ENCODE assay signal across 20 cellular contexts in the genomic region with DNA sequence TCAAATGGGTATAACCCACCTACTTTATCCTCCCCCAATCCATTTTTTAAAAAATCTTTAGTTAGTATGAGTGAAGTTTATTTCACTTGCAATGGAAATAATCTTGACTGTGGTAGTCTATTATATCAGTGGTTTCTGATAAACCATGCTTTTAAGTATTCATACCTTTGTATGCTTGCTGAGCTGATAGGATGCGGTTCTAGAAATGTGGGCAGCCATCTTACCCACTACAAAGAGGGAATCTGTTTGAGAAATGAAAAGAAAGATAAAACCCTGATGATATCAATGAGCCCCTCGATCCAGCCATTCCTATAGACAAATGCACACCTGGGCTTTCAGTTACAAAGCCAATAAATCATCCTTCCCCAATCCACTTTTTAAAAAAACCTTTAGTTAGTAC. TPM values are rescaled to one million over a fixed set of nuclear protein-coding genes. Genes with fewer than 3 reads are reported as not detected.
"Had no signal": no experiment of that assay in that cellular context is flagged by ENCODE, and none has a peak within 500 bp of the region (broad histone marks: within the 10 kb centered on the region; RNA-seq: fewer than 3 reads in every experiment).

No MANE protein-coding gene starts in this region.

- H3K27me3 ChIP-seq: brain microvascular endothelial cell had no signal

- H3K9me3 ChIP-seq: MG63 had no signal

- H3K9me3 Mint-ChIP-seq: activated naive CD4-positive, alpha-beta T cell treated with anti-CD3 and anti-CD28 coated beads for 36 hours; activated T-cell treated with anti-CD3 and anti-CD28 coated beads, Interleukin-2, amount 50 U/mL, for 24 hours had no signal

- DNase-seq: activated CD4-positive, CD25-positive, alpha-beta regulatory T cell; activated CD8-positive, alpha-beta memory T cell treated with anti-CD3 and anti-CD28 coated beads, Interleukin-2, amount 10 ng/mL, durations not matched to agents 7 days and 5 days; activated gamma-delta T cell; activated naive CD4-positive, alpha-beta T cell treated with anti-CD3 and anti-CD28 coated beads for 36 hours; activated T-cell treated with anti-CD3 and anti-CD28 coated beads, Interleukin-2, amount 50 U/mL, for 24 hours; brain microvascular endothelial cell; MG63; MV-4-11; NCI-H1105; NCI-H146; NCI-H187 treated with DMSO at 0.1 percent for 48 hours; NCI-H2081 treated with DMSO at 0.1 percent for 48 hours; NCI-H446; SIG-M5 had no signal

- H3K36me3 Mint-ChIP-seq: activated CD8-positive, alpha-beta memory T cell treated with anti-CD3 and anti-CD28 coated beads, Interleukin-2, amount 10 ng/mL, durations not matched to agents 7 days and 5 days had no signal

- H3K36me3 ChIP-seq: brain microvascular endothelial cell, cardiac muscle cell, MG63 had no signal

- H3K27ac Mint-ChIP-seq: activated CD8-positive, alpha-beta memory T cell treated with anti-CD3 and anti-CD28 coated beads, Interleukin-2, amount 10 ng/mL, durations not matched to agents 7 days and 5 days; activated naive CD4-positive, alpha-beta T cell treated with anti-CD3 and anti-CD28 coated beads for 36 hours; activated T-cell treated with anti-CD3 and anti-CD28 coated beads, Interleukin-2, amount 50 U/mL, for 24 hours had no signal

- H3K4me3 ChIP-seq: cardiac muscle cell, coronary artery, MG63 had no signal

- ATAC-seq: activated CD8-positive, alpha-beta memory T cell treated with anti-CD3 and anti-CD28 coated beads, Interleukin-2, amount 10 ng/mL, durations not matched to agents 7 days and 5 days had no signal

- H3K4me3 Mint-ChIP-seq: activated CD8-positive, alpha-beta memory T cell treated with anti-CD3 and anti-CD28 coated beads, Interleukin-2, amount 10 ng/mL, durations not matched to agents 7 days and 5 days; activated naive CD4-positive, alpha-beta T cell treated with anti-CD3 and anti-CD28 coated beads for 36 hours; activated T-cell treated with anti-CD3 and anti-CD28 coated beads, Interleukin-2, amount 50 U/mL, for 24 hours had no signal

- H3K27ac ChIP-seq: brain microvascular endothelial cell, cardiac muscle cell, coronary artery, VCaP had no signal

RNA-seq across cellular contexts. Expression of gene PVALB, which starts 13.8 kb away (rescaled TPM):
- total RNA-seq: activated CD8-positive, alpha-beta memory T cell treated with anti-CD3 and anti-CD28 coated beads, Interleukin-2, amount 10 ng/mL, durations not matched to agents 7 days and 5 days; activated naive CD4-positive, alpha-beta T cell treated with anti-CD3 and anti-CD28 coated beads for 36 hours; cardiac muscle cell; chondrocyte; RPMI7951; T-helper 2 cell treated with Interferon-gamma antibody and Interleukin-4, amounts not matched to agents 100 ng/mL and 5 ng/mL, for 36 hours had no signal

RNA-seq across cellular contexts. Expression of gene NCF4, which starts 30.2 kb away (rescaled TPM):
- total RNA-seq: cardiac muscle cell, chondrocyte, RPMI7951 had no signal
